Comparison of ENCODE assay signal across 8 cellular contexts in the genomic region with DNA sequence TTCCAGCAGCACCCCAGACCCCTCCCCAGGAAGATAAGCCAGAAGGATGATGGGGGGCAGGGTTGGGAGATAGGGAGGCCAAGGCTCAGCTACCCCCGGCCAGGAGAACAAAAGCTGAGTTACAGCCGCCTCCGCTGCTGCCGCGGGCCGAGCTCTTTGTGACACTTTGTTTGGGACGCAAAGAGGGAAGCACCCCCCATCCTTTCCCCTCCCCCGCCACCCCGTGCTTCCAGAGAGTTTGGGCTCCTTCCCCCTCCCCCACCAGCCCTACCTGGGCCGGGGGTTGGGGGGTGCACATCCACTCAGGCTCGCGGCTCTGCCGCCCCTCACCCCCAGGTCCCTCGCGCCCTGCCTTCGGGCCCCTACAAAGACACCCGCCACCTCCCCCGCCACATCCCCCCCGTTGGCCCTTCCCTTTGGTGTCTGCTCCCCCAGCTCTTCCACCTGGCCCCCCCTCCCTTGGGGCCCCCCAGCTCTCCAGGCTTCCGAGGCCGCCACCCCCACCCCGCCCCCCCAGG. TPM values are rescaled to one million over a fixed set of nuclear protein-coding genes. Genes with fewer than 3 reads are reported as not detected.
DNase-seq lines count a peak whose midpoint lies in the region; ATAC-seq lines count a peak whose summit lies in the region.

No MANE protein-coding gene starts in this region.

- no peaks in the 10 kb centered on the region for H3K27me3 ChIP-seq in subcutaneous abdominal adipose tissue (ENCODE audit: control insufficient read depth in 5 of 5, insufficient read depth in 4 of 5, low read length in 5 of 5)

- H3K4me3 Mint-ChIP-seq in activated naive CD8-positive, alpha-beta T cell = peak overlapping the region; percentile 83
- peak overlapping the region; percentile 63 to 85 (median 81) for H3K4me3 Mint-ChIP-seq in immature natural killer cell

- peaks cover 23% of the 10 kb centered on the region for H3K4me1 Mint-ChIP-seq in activated naive CD8-positive, alpha-beta T cell (ENCODE audit: low read depth)
- peaks cover 17 to 21% of the 10 kb centered on the region in 2 donors for H3K4me1 Mint-ChIP-seq in immature natural killer cell

- H3K36me3 ChIP-seq in subcutaneous abdominal adipose tissue (ENCODE audit: control insufficient read depth in 5 of 5, insufficient read depth in 5 of 5, low read length in 5 of 5) = peaks cover 0 to 8% (median 6%) of the 10 kb centered on the region in 5 donors

- peak overlapping the region; percentile 58 for H3K27ac Mint-ChIP-seq in activated naive CD8-positive, alpha-beta T cell
- H3K27ac Mint-ChIP-seq in immature natural killer cell = peak overlapping the region; percentile 31 to 87 (median 71)

- ATAC-seq in HG03439 (IDR thresholded peaks at IDR 0.05; ENCODE audit: unreplicated experiment) (no peak), HG03280 (IDR thresholded peaks at IDR 0.05; ENCODE audit: unreplicated experiment) (no peak)

- no peaks in the 10 kb centered on the region for H3K36me3 Mint-ChIP-seq in activated naive CD8-positive, alpha-beta T cell
- H3K36me3 Mint-ChIP-seq in immature natural killer cell = no peaks in the 10 kb centered on the region

- peak; percentile 46 for DNase-seq in NCI-H748 (lab: John Stamatoyannopoulos, UW; ENCODE audit: unreplicated experiment)
- DNase-seq in NCI-H748 treated with DMSO at 0.1 percent for 48 hours (lab: John Stamatoyannopoulos, UW) = no peak
- DNase-seq in immature natural killer cell = peak in 1 of 3 donors; percentile 8
- no peak for DNase-seq in SK-N-DZ (ENCODE audit: low spot score)

- H3K4me1 ChIP-seq in subcutaneous abdominal adipose tissue (ENCODE audit: control insufficient read depth in 5 of 5, insufficient read depth in 5 of 5, low read length in 5 of 5) = peaks cover 4 to 40% (median 31%) of the 10 kb centered on the region in 5 donors

- H3K9me3 Mint-ChIP-seq in activated naive CD8-positive, alpha-beta T cell (ENCODE audit: low read depth) = no peaks in the 10 kb centered on the region
- no peaks in the 10 kb centered on the region for H3K9me3 Mint-ChIP-seq in immature natural killer cell

- H3K9ac ChIP-seq in subcutaneous abdominal adipose tissue (ENCODE audit: low read length in 5 of 5) = peak overlapping the region in 3 of 5 donors; percentile 11 to 67 (median 56)

- H3K27ac ChIP-seq in subcutaneous abdominal adipose tissue (ENCODE audit: low read depth, low read length) = peak overlapping the region; percentile 87

- no peaks in the 10 kb centered on the region for H3K27me3 Mint-ChIP-seq in activated naive CD8-positive, alpha-beta T cell
- H3K27me3 Mint-ChIP-seq in immature natural killer cell (ENCODE audit: low read depth in 3 of 3) = peaks cover 3 to 9% (median 5%) of the 10 kb centered on the region in 3 donors

- no peaks in the 10 kb centered on the region for H3K9me3 ChIP-seq in subcutaneous abdominal adipose tissue (ENCODE audit: control insufficient read depth in 5 of 5, low read length in 5 of 5)

- peak overlapping the region in 2 of 5 donors; percentile 24 to 27 for H3K4me3 ChIP-seq in subcutaneous abdominal adipose tissue (ENCODE audit: low read depth in 1 of 5, low read length in 5 of 5)

RNA-seq across cellular contexts. Expression of a gene that starts 0.8 kb away (rescaled TPM):
- 1 to 10 TPM in 2 of 3 donors, under 1 TPM in 1; 0.88 to 3.3 (median 1.8) TPM for polyA plus RNA-seq in immature natural killer cell
- polyA plus RNA-seq in SK-N-DZ (2014; cell fraction: cytosol; rRNA removed) = 39.1 and 51.2 TPM in 2 replicates
- 50.4 and 56.3 TPM in 2 replicates for polyA plus RNA-seq in SK-N-DZ (2014; cell fraction: nucleus; rRNA removed)

RNA-seq across cellular contexts. Expression of a gene that starts 3.2 kb away (rescaled TPM):
- not detected for polyA plus RNA-seq in immature natural killer cell
- polyA plus RNA-seq in SK-N-DZ (2014; cell fraction: cytosol; rRNA removed) = 0.22 TPM in 1 of 2 replicates, not detected in the other
- polyA plus RNA-seq in SK-N-DZ (2014; cell fraction: nucleus; rRNA removed) = 0.22 and 0.24 TPM in 2 replicates

RNA-seq across cellular contexts. Expression of a gene that starts 27.6 kb away (rescaled TPM):
- polyA plus RNA-seq in immature natural killer cell = under 1 TPM in 2 of 3 donors, not detected in 1; 0.23 to 0.35 TPM
- polyA plus RNA-seq in SK-N-DZ (2014; cell fraction: cytosol; rRNA removed) = 21.0 and 21.5 TPM in 2 replicates
- 58.7 and 59.2 TPM in 2 replicates for polyA plus RNA-seq in SK-N-DZ (2014; cell fraction: nucleus; rRNA removed)

RNA-seq across cellular contexts. Expression of a gene that starts 40.1 kb away (rescaled TPM):
- polyA plus RNA-seq in immature natural killer cell = not detected
- not detected in 2 replicates for polyA plus RNA-seq in SK-N-DZ (2014; cell fraction: cytosol; rRNA removed)
- not detected in 2 replicates for polyA plus RNA-seq in SK-N-DZ (2014; cell fraction: nucleus; rRNA removed)

RNA-seq across cellular contexts. Expression of a gene that starts 55.5 kb away (rescaled TPM):
- not detected for polyA plus RNA-seq in immature natural killer cell
- not detected in 2 replicates for polyA plus RNA-seq in SK-N-DZ (2014; cell fraction: cytosol; rRNA removed)
- polyA plus RNA-seq in SK-N-DZ (2014; cell fraction: nucleus; rRNA removed) = not detected in 2 replicates
